Comparison of ENCODE assay signal across 9 cellular contexts in the genomic region with DNA sequence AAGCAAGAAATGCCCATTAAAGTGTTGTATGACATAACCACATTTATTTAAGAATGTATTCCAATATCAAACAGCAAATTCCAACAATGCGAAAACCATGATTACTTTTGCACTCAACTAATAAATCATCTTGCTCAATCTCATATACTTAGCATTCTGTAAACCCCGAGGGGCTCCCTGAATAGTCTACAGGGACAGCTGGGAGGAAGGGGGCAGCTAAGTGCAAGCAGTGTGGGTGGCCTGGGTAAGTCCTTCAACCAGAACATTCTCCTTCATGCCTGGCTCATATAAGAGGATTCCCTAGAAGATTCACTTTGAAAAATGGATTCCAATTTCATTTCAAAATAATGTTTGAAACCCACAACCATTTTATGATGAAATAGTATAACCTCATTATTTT.
"Had no signal": no experiment of that assay in that cellular context is flagged by ENCODE, and none has a peak within 500 bp of the region (broad histone marks: within the 10 kb centered on the region; RNA-seq: fewer than 3 reads in every experiment).

No MANE protein-coding gene starts in this region.

- H3K9me3 Mint-ChIP-seq: GM23338, H9 had no signal

- H3K27ac Mint-ChIP-seq: GM23338, H9 had no signal

- FAIRE-seq: H1, H54, HTR-8/SVneo, K562 had no signal

- H3K4me3 Mint-ChIP-seq: GM23338, H9 had no signal

- H3K4me3 ChIP-seq: GM23338, K562 had no signal

- H3K4me2 ChIP-seq: GM23338 had no signal

- DNase-seq: H9, HCEC 1CT, IMR-90, KG1 had no signal
